8 cellular contexts compared by ENCODE assay signal in genomic region chr14:105474478-105475268, GRCh38. TPM values are rescaled to one million over a fixed set of nuclear protein-coding genes. Genes with fewer than 3 reads are reported as not detected.
A peak's percentile ranks its signal among the peaks of the same experiment; 100 is the strongest.
DNase-seq lines count a peak whose midpoint lies in the region; ATAC-seq and TF ChIP-seq lines count a peak whose summit lies in the region.

TSS of gene CRIP2 (plus strand) at chr14:105474821. CDS start at chr14:105474863, 42 bp downstream.

- TF ChIP-seq CTCF in parathyroid adenoma (IDR thresholded peaks at IDR 0.05): no peak

- peak; percentile 48 to 51 for DNase-seq in SHP77 (lab: John Stamatoyannopoulos, UW)
- no peak for DNase-seq in SHP77 treated with DMSO at 0.1 percent for 48 hours (lab: John Stamatoyannopoulos, UW)
- DNase-seq in NCI-H2107 treated with DMSO at 0.1 percent for 48 hours (lab: John Stamatoyannopoulos, UW; ENCODE audit: unreplicated experiment): peak; percentile 38
- DNase-seq in activated naive CD8-positive, alpha-beta T cell treated with anti-CD3 and anti-CD28 coated beads, Interleukin-2, amount 50 U/mL, for 24 hours: peak; percentile 27
- DNase-seq in cardiac septum (ENCODE audit: low spot score): no peak

- intact Hi-C loops in cardiac septum (cut with DNase I): loop anchor here (2.0 to 5.0 kb wide), 2 partner anchors 16 to 382 kb away; partner anchors contain the start of gene TEDC1

- H3K9me3 ChIP-seq in parathyroid adenoma (ENCODE audit: control insufficient read depth, low read length): no peaks in the 10 kb centered on the region

- peak within 1 kb of the TSS; percentile 57 for H3K4me3 ChIP-seq in parathyroid adenoma (ENCODE audit: low read depth, low read length)

- peaks cover 19% of the 10 kb centered on the region for H3K27me3 Mint-ChIP-seq in activated naive CD8-positive, alpha-beta T cell treated with anti-CD3 and anti-CD28 coated beads, Interleukin-2, amount 50 U/mL, for 24 hours

- H3K4me1 Mint-ChIP-seq in activated naive CD8-positive, alpha-beta T cell treated with anti-CD3 and anti-CD28 coated beads, Interleukin-2, amount 50 U/mL, for 24 hours: peaks cover 9% of the 10 kb centered on the region

- H3K36me3 ChIP-seq in parathyroid adenoma (ENCODE audit: control insufficient read depth, insufficient read depth, low read length): no peaks in the 10 kb centered on the region

- H3K79me2 ChIP-seq in parathyroid adenoma: no peaks in the 10 kb centered on the region

- peak within 1 kb of the TSS; percentile 89 for H3K4me2 ChIP-seq in parathyroid adenoma (ENCODE audit: low read length)

- no peaks in the 10 kb centered on the region for H3K27me3 ChIP-seq in parathyroid adenoma (ENCODE audit: control insufficient read depth, insufficient read depth, low read length)

- no peaks in the 10 kb centered on the region for H3K9me3 Mint-ChIP-seq in activated naive CD8-positive, alpha-beta T cell treated with anti-CD3 and anti-CD28 coated beads, Interleukin-2, amount 50 U/mL, for 24 hours

- H3K27ac ChIP-seq in parathyroid adenoma: peak within 1 kb of the TSS; percentile 81

- peak within 1 kb of the TSS; percentile 57 for H3K9ac ChIP-seq in parathyroid adenoma

- H3K4me1 ChIP-seq in parathyroid adenoma: peaks cover 14% of the 10 kb centered on the region

- H2AFZ ChIP-seq in parathyroid adenoma: peak within 1 kb of the TSS; percentile 94

- H3K36me3 Mint-ChIP-seq in activated naive CD8-positive, alpha-beta T cell treated with anti-CD3 and anti-CD28 coated beads, Interleukin-2, amount 50 U/mL, for 24 hours (ENCODE audit: low read depth): peaks cover 2% of the 10 kb centered on the region

- peak within 1 kb of the TSS; percentile 32 for H3K4me3 Mint-ChIP-seq in activated naive CD8-positive, alpha-beta T cell treated with anti-CD3 and anti-CD28 coated beads, Interleukin-2, amount 50 U/mL, for 24 hours

- H3K27ac Mint-ChIP-seq in activated naive CD8-positive, alpha-beta T cell treated with anti-CD3 and anti-CD28 coated beads, Interleukin-2, amount 50 U/mL, for 24 hours: no peak within 1 kb of the TSS

- peak; percentile 25 for ATAC-seq in activated naive CD8-positive, alpha-beta T cell treated with anti-CD3 and anti-CD28 coated beads, Interleukin-2, amount 50 U/mL, for 24 hours
- ATAC-seq in HG02884 (IDR thresholded peaks at IDR 0.05; ENCODE audit: unreplicated experiment): no peak
- no peak for ATAC-seq in HG02870 (IDR thresholded peaks at IDR 0.05; ENCODE audit: unreplicated experiment)

RNA-seq across cellular contexts. Expression of gene CRIP2, which starts in this region (rescaled TPM):
- 918 TPM for total RNA-seq in cardiac septum

Comparison
In these comparisons a context has a peak if more than half of its experiments do, and no peak if none do; other contexts are left out.
1. DNase-seq: peak in SHP77 (2 of 2), NCI-H2107 treated with DMSO at 0.1 percent for 48 hours (single experiment) and activated naive CD8-positive, alpha-beta T cell treated with anti-CD3 and anti-CD28 coated beads, Interleukin-2, amount 50 U/mL, for 24 hours (single experiment); none in SHP77 treated with DMSO at 0.1 percent for 48 hours (single experiment) and cardiac septum (single experiment).